Comparison of ENCODE assay signal across 9 cellular contexts in the genomic region with DNA sequence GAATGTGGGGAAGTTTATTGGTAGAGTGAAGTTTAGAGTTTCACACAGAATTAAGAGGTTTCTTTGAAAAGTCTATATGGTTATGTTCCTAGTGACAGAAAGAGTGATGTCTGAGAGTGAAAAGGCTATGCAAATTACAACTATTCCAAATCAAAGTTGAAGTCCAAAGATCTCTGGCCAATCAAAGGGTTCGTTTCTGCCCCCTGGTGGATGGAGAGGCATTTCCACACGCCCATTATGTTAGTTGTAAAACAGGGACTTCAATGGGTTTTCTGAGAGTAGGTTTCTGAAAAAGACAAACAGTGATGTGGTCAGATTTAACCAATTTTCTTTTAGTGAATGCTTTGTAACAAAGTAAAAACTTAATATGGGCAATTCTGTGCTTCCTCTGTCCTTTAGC.
A peak's percentile ranks its signal among the peaks of the same experiment; 100 is the strongest.
DNase-seq lines count a peak whose midpoint lies in the region; ATAC-seq, FAIRE-seq and TF ChIP-seq lines count a peak whose summit lies in the region.
"Had no signal": no experiment of that assay in that cellular context is flagged by ENCODE, and none has a peak within 500 bp of the region (broad histone marks: within the 10 kb centered on the region; RNA-seq: fewer than 3 reads in every experiment).

No MANE protein-coding gene starts in this region.

- CTCF ChIA-PET in CD4-positive, alpha-beta T cell (lab: Charles Lee): no interaction called here

- in situ Hi-C loops in astrocyte of the spinal cord (cut with HindIII; ENCODE audit: low sequenced_read_pairs): no loop called here

- H3K4me3 Mint-ChIP-seq in CD4-positive, alpha-beta T cell: no peak overlapping the region
- no peak overlapping the region for H3K4me3 Mint-ChIP-seq in neural crest cell

- peaks cover 27% of the 10 kb centered on the region for H3K27me3 Mint-ChIP-seq in CD4-positive, alpha-beta T cell
- no peaks in the 10 kb centered on the region for H3K27me3 Mint-ChIP-seq in neural crest cell (ENCODE audit: low read depth)

- H3K27ac ChIP-seq in CD4-positive, alpha-beta T cell (ENCODE audit: low read depth, low read length): no peak overlapping the region

- FAIRE-seq in GM18507 (lab: Jason Lieb, UNC): no peak
- FAIRE-seq: endothelial cell of umbilical vein had no signal

- H3K4me1 Mint-ChIP-seq in CD4-positive, alpha-beta T cell (ENCODE audit: low read depth): no peaks in the 10 kb centered on the region
- peaks cover 39% of the 10 kb centered on the region for H3K4me1 Mint-ChIP-seq in neural crest cell

- no peak for ATAC-seq in CD4-positive, alpha-beta T cell (ENCODE audit: poor library complexity)
- no peak for ATAC-seq in GM21526 (IDR thresholded peaks at IDR 0.05; ENCODE audit: low FRiP score, unreplicated experiment)

- no peak overlapping the region for H3K27ac Mint-ChIP-seq in CD4-positive, alpha-beta T cell
- no peak overlapping the region for H3K27ac Mint-ChIP-seq in neural crest cell (ENCODE audit: unreplicated experiment)

- no peak for DNase-seq in CD4-positive, alpha-beta T cell
- peak; percentile 14 for DNase-seq in GM18507 (ENCODE audit: extremely low spot score, insufficient read length, low read depth)
- DNase-seq in HT-29 (ENCODE audit: low spot score): peak; percentile 81
- DNase-seq in astrocyte of the spinal cord (ENCODE audit: low read depth, low spot score): peak; percentile 31
- peak; percentile 53 for DNase-seq in neural crest cell (ENCODE audit: low read depth, low spot score)
- DNase-seq in NCI-H2029 treated with DMSO at 0.1 percent for 48 hours (lab: John Stamatoyannopoulos, UW): no peak
- DNase-seq in activated T-cell treated with anti-CD3 and anti-CD28 coated beads for 4 hours: no peak

- intact Hi-C loops in CD4-positive, alpha-beta T cell (cut with DNase I, micrococcal nuclease): no loop called here

- no peaks in the 10 kb centered on the region for H3K27me3 ChIP-seq in CD4-positive, alpha-beta T cell (ENCODE audit: control insufficient read depth, insufficient read depth, low read length)

- H3K36me3 Mint-ChIP-seq in CD4-positive, alpha-beta T cell (ENCODE audit: low read depth): no peaks in the 10 kb centered on the region
- H3K36me3 Mint-ChIP-seq in neural crest cell (ENCODE audit: low read depth): no peaks in the 10 kb centered on the region

- no peaks in the 10 kb centered on the region for H3K9me3 ChIP-seq in CD4-positive, alpha-beta T cell (ENCODE audit: control insufficient read depth, low read length)

- peak; percentile 9 for TF ChIP-seq CTCF in CD4-positive, alpha-beta T cell (IDR thresholded peaks at IDR 0.05)
- TF ChIP-seq CTCF in astrocyte of the spinal cord (IDR thresholded peaks at IDR 0.05; ENCODE audit: low read depth, low read length) (peak; percentile 62), neural crest cell (conservative IDR thresholded peaks at IDR 0.05) (peak; percentile 73)

- POLR2A ChIA-PET in CD4-positive, alpha-beta T cell (lab: Charles Lee): no interaction called here

- no peak overlapping the region for H3K4me3 ChIP-seq in astrocyte of the spinal cord (ENCODE audit: low read depth, low read length)

- no peaks in the 10 kb centered on the region for H3K9me3 Mint-ChIP-seq in CD4-positive, alpha-beta T cell
- H3K9me3 Mint-ChIP-seq in neural crest cell: no peaks in the 10 kb centered on the region

Comparison
In these comparisons a context has a peak if more than half of its experiments do, and no peak if none do; other contexts are left out.
1. DNase-seq: peak in GM18507 (single experiment), HT-29 (single experiment), astrocyte of the spinal cord (single experiment) and neural crest cell (single experiment); none in CD4-positive, alpha-beta T cell (0 of 10), NCI-H2029 treated with DMSO at 0.1 percent for 48 hours (single experiment) and activated T-cell treated with anti-CD3 and anti-CD28 coated beads for 4 hours (single experiment).
2. CTCF ChIP-seq: peak in every context shown above with its lines; median percentile 73 in neural crest cell; 62 in astrocyte of the spinal cord; 9 in CD4-positive, alpha-beta T cell.